In the genomic region with DNA sequence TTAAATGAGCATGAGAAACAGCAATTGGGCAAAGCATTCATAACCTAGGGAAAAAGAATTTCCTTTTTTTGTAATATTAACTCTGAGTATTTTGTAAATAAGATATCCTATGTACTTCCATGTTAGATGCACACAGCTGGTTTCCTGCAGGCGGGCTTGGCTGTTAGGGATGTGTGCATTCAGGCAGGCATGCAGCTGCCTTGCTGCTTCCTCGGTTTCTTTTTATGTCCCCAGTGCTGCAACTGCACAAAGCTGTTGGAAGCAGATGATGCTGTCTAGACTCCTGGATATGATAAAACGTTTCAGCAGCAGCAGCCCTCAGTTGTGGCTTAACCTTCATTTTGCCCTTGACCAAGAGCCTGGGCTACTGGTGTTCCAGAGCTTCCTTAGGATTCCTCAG, we compare ENCODE assay signal across 10 cellular contexts.
DNase-seq lines count a peak whose midpoint lies in the region; ATAC-seq, FAIRE-seq and TF ChIP-seq lines count a peak whose summit lies in the region.
"Had no signal": no experiment of that assay in that cellular context is flagged by ENCODE, and none has a peak within 500 bp of the region (broad histone marks: within the 10 kb centered on the region; RNA-seq: fewer than 3 reads in every experiment).

No MANE protein-coding gene starts in this region.

- H3K4me1 ChIP-seq in vagina (peaks cover 43% of the 10 kb centered on the region), PC-9 (replicated peaks; ENCODE audit: insufficient read depth) (no peaks in the 10 kb centered on the region)

- peaks cover 35% of the 10 kb centered on the region for H3K4me1 Mint-ChIP-seq in stimulated activated naive CD8-positive, alpha-beta T cell treated with anti-CD3 and anti-CD28 coated beads, Interleukin-15, Interleukin-2, amounts not matched to agents 100 ng/mL and 50 ng/mL, for 24 hours (ENCODE audit: low read depth)
- peaks cover 37 to 49% (median 49%) of the 10 kb centered on the region in 3 donors for H3K4me1 Mint-ChIP-seq in naive B cell

- POLR2A ChIA-PET in PC-9 (lab: Charles Lee; ENCODE audit: unreplicated experiment) = interaction anchor here (0.6 kb wide), 1 partner anchor 32 kb away, joined by 3 read pairs; no protein-coding TSS in a partner anchor

- H2AFZ ChIP-seq in PC-9 = no peak overlapping the region

- TF ChIP-seq POLR2A in vagina (IDR thresholded peaks at IDR 0.05) = no peak

- in situ Hi-C loops in brain microvascular endothelial cell (cut with HindIII; ENCODE audit: low pct_ligation_motif_present, low sequenced_read_pairs) = no loop called here

- H3K79me2 ChIP-seq in PC-9 (ENCODE audit: low read depth) = no peaks in the 10 kb centered on the region; the same call in 1 of the 2 replicates

- FAIRE-seq in frontal cortex (lab: Jason Lieb, UNC) = no peak

- no peak for DNase-seq in stimulated activated naive CD8-positive, alpha-beta T cell treated with anti-CD3 and anti-CD28 coated beads, Interleukin-15, Interleukin-2, amounts not matched to agents 100 U/mL and 50 U/mL, for 24 hours
- DNase-seq in brain microvascular endothelial cell (no peak), naive B cell (no peak), vagina (ENCODE audit: extremely low spot score in 2 of 2) (no peak), frontal cortex (ENCODE audit: low spot score in 2 of 2) (no peak), PC-9 (no peak), DMS53 (lab: John Stamatoyannopoulos, UW) (no peak)
- DNase-seq: NCI-H82 had no signal

- no peaks in the 10 kb centered on the region for H3K9me3 ChIP-seq in vagina
- no peaks in the 10 kb centered on the region for H3K9me3 ChIP-seq in PC-9 (ENCODE audit: insufficient read depth, low read depth)

- H3K27ac ChIP-seq in brain microvascular endothelial cell (peak overlapping the region; percentile 99), vagina (peak overlapping the region; percentile 75), PC-9 (no peak overlapping the region)

- no peaks in the 10 kb centered on the region for H4K20me1 ChIP-seq in PC-9 (ENCODE audit: insufficient read depth)

- H3K27me3 ChIP-seq in brain microvascular endothelial cell (replicated peaks) (no peaks in the 10 kb centered on the region), vagina (no peaks in the 10 kb centered on the region), PC-9 (ENCODE audit: insufficient read depth, low read depth) (no peaks in the 10 kb centered on the region)

- peaks cover 74% of the 10 kb centered on the region for H3K36me3 ChIP-seq in brain microvascular endothelial cell (replicated peaks)
- peaks cover 0 to 57% of the 10 kb centered on the region in 2 donors for H3K36me3 ChIP-seq in vagina
- H3K36me3 ChIP-seq in PC-9 (ENCODE audit: low read depth) = peaks cover 62% of the 10 kb centered on the region

- no TSS peak for BruUV-seq in PC-9 (replicated peaks; lab: Mats Ljungman, UMichigan)

- no peaks in the 10 kb centered on the region for H3K9me3 Mint-ChIP-seq in stimulated activated naive CD8-positive, alpha-beta T cell treated with anti-CD3 and anti-CD28 coated beads, Interleukin-15, Interleukin-2, amounts not matched to agents 100 ng/mL and 50 ng/mL, for 24 hours
- no peaks in the 10 kb centered on the region for H3K9me3 Mint-ChIP-seq in naive B cell

- H3K9me2 ChIP-seq in PC-9 (ENCODE audit: insufficient read depth) = no peaks in the 10 kb centered on the region

- CTCF ChIA-PET in PC-9 (lab: Charles Lee) = interaction anchor here (0.6 kb wide), 1 partner anchor 23 kb away, joined by 3 read pairs; no protein-coding TSS in a partner anchor

- intact Hi-C loops in vagina (cut with DNase I) (no loop called here), PC-9 (cut with micrococcal nuclease; ENCODE audit: unreplicated experiment) (loop anchor here (2.0 kb wide), 1 partner anchor 111 kb away; no protein-coding TSS in a partner anchor)

- H3F3A ChIP-seq in PC-9 (ENCODE audit: insufficient read depth, low read depth) = peaks cover 4% of the 10 kb centered on the region; the same call in 1 of the 2 replicates

- TF ChIP-seq CTCF in brain microvascular endothelial cell (IDR thresholded peaks at IDR 0.05; ENCODE audit: low read depth, low read length, missing control alignments) (no peak), vagina (IDR thresholded peaks at IDR 0.05) (no peak), PC-9 (conservative IDR thresholded peaks at IDR 0.05) (no peak)

- H3K4me3 Mint-ChIP-seq in stimulated activated naive CD8-positive, alpha-beta T cell treated with anti-CD3 and anti-CD28 coated beads, Interleukin-15, Interleukin-2, amounts not matched to agents 100 ng/mL and 50 ng/mL, for 24 hours = no peak overlapping the region
- H3K4me3 Mint-ChIP-seq in naive B cell = peak overlapping the region in 7 of 8 donors; percentile 20 to 82 (median 49)

- H3K27me3 Mint-ChIP-seq in stimulated activated naive CD8-positive, alpha-beta T cell treated with anti-CD3 and anti-CD28 coated beads, Interleukin-15, Interleukin-2, amounts not matched to agents 100 ng/mL and 50 ng/mL, for 24 hours = no peaks in the 10 kb centered on the region
- H3K27me3 Mint-ChIP-seq in naive B cell = no peaks in the 10 kb centered on the region

- H3K36me3 Mint-ChIP-seq in stimulated activated naive CD8-positive, alpha-beta T cell treated with anti-CD3 and anti-CD28 coated beads, Interleukin-15, Interleukin-2, amounts not matched to agents 100 ng/mL and 50 ng/mL, for 24 hours (ENCODE audit: low read depth) = peaks cover 63% of the 10 kb centered on the region
- H3K36me3 Mint-ChIP-seq in naive B cell = peaks cover 16 to 35% of the 10 kb centered on the region in 2 donors

- ATAC-seq in stimulated activated naive CD8-positive, alpha-beta T cell treated with anti-CD3 and anti-CD28 coated beads, Interleukin-15, Interleukin-2, amounts not matched to agents 100 U/mL and 50 U/mL, for 24 hours = no peak
- no peak for ATAC-seq in naive B cell (ENCODE audit: low read depth in 2 of 2)

- H3K4me3 ChIP-seq in brain microvascular endothelial cell (ENCODE audit: low read depth, low read length) (no peak overlapping the region), vagina (no peak overlapping the region), PC-9 (no peak overlapping the region)
- H3K4me3 ChIP-seq: K562 had no signal

- H3K27ac Mint-ChIP-seq in stimulated activated naive CD8-positive, alpha-beta T cell treated with anti-CD3 and anti-CD28 coated beads, Interleukin-15, Interleukin-2, amounts not matched to agents 100 ng/mL and 50 ng/mL, for 24 hours = peak overlapping the region; percentile 26
- H3K27ac Mint-ChIP-seq in naive B cell = peak overlapping the region; percentile 75 to 91 (median 88)

- no peak overlapping the region for H3K4me2 ChIP-seq in PC-9
